8 cellular contexts compared by ENCODE assay signal in the genomic region with DNA sequence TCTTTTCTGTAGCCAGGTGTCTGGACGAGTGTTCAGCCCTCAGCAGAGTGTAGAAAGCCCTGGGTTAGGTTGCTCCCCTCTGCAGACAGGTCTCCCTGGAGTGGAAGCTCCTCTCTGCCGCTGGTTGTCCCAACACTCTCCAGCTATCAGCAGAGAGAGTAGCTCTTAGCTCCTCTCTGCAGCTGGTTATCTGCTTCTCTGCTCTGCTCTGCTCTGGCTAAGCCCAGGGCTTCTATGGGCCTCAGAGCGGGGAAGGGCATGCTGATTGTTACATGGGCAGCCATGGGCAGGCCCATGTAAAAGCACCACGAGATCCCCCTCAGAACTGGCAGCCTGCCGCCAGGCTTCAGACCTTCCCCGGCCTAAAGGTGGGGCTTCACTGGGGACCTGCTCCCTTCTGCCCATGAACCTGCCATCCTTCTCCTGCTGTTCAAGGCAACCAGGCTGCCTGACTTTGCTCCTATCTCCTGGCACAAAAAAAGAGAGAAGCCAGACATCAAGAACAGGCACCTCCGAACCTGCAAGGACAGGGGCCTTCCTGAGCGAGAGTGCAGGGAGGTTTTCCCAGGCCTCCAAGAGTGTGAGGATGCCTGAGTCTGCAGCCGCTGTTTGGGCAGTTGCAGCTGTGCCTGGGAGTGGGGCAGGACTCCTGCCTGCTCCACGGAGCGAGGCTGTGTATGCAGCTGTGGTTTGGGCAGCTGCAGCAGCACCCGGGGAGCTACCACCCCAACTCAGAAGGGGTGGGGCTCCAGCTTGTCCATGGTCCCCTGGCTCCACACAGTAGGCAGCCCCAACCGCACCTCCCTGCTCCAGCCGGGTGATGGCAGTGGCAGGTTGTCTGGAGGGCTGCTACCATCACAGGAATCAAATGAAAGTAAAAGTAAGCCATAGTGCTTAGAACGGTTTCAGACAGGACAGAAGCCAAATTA.
DNase-seq lines count a peak whose midpoint lies in the region; ATAC-seq, FAIRE-seq and TF ChIP-seq lines count a peak whose summit lies in the region.

No MANE protein-coding gene starts in this region.

- H3K4me1 ChIP-seq in BE2C = no peaks in the 10 kb centered on the region

- H3K9me3 ChIP-seq in BE2C = no peaks in the 10 kb centered on the region

- FAIRE-seq in H54 (lab: Jason Lieb, UNC) = peak; percentile 48
- FAIRE-seq in RCC 7860 (lab: Jason Lieb, UNC) = no peak

- no peak for ATAC-seq in HG03095 (IDR thresholded peaks at IDR 0.05; ENCODE audit: unreplicated experiment)

- DNase-seq in BE2C (peak; percentile 58), H54 (ENCODE audit: insufficient read length, low spot score) (peak; percentile 4), RPMI7951 (ENCODE audit: low read depth) (peak; percentile 3), iris pigment epithelial cell (ENCODE audit: low read depth) (peak; percentile 3), NCI-H1105 treated with DMSO at 0.1 percent for 48 hours (lab: John Stamatoyannopoulos, UW) (no peak), KBM-7 (no peak), RCC 7860 (ENCODE audit: low spot score) (no peak)

- H3K27me3 ChIP-seq in BE2C = no peaks in the 10 kb centered on the region

- in situ Hi-C loops in KBM-7 (cut with MboI; ENCODE audit: low pct_unique_long_range_greater_than_20kb, low sequenced_read_pairs) = no loop called here

- no peak overlapping the region; the same call in 1 of the 2 replicates for H3K4me3 ChIP-seq in BE2C (ENCODE audit: low read depth, low read length)

- TF ChIP-seq POLR2A in H54 (IDR thresholded peaks at IDR 0.05; ENCODE audit: low read depth, low read length) = no peak

- no peaks in the 10 kb centered on the region for H3K36me3 ChIP-seq in BE2C

- peak; percentile 55 for TF ChIP-seq CTCF in BE2C (IDR thresholded peaks at IDR 0.05; ENCODE audit: low read depth, low read length)

Comparison
In these comparisons a context has a peak if more than half of its experiments do, and no peak if none do; other contexts are left out.
1. DNase-seq: peak in BE2C (single experiment), H54 (single experiment), RPMI7951 (single experiment) and iris pigment epithelial cell (single experiment); none in NCI-H1105 treated with DMSO at 0.1 percent for 48 hours (single experiment), KBM-7 (single experiment) and RCC 7860 (single experiment).